9 cellular contexts compared by ENCODE assay signal in genomic region chr3:113210608-113211369, GRCh38. TPM values are rescaled to one million over a fixed set of nuclear protein-coding genes. Genes with fewer than 3 reads are reported as not detected.
DNase-seq lines count a peak whose midpoint lies in the region; ATAC-seq, FAIRE-seq and TF ChIP-seq lines count a peak whose summit lies in the region.
"Had no signal": no experiment of that assay in that cellular context is flagged by ENCODE, and none has a peak within 500 bp of the region (broad histone marks: within the 10 kb centered on the region; RNA-seq: fewer than 3 reads in every experiment).

No MANE protein-coding gene starts in this region.

- H3K4me2 ChIP-seq in OCI-LY7 (ENCODE audit: low read length), result no peak overlapping the region

- POLR2A ChIA-PET in OCI-LY7 (lab: Charles Lee), result interaction anchor here (0.6 kb wide), 1 partner anchor 27 kb away, joined by 3 read pairs; no protein-coding TSS in a partner anchor

- no peak for ATAC-seq in HG03439 (IDR thresholded peaks at IDR 0.05; ENCODE audit: unreplicated experiment)

- TF ChIP-seq CTCF in GM12865 (IDR thresholded peaks at IDR 0.05; ENCODE audit: insufficient read depth, low read depth, low read length, missing control alignments), result no peak
- TF ChIP-seq CTCF in left ventricle myocardium inferior (IDR thresholded peaks at IDR 0.05; ENCODE audit: borderline replicate concordance), result no peak
- no peak for TF ChIP-seq CTCF in OCI-LY7 (conservative IDR thresholded peaks at IDR 0.05; ENCODE audit: low read length)

- no peaks in the 10 kb centered on the region for H3K36me3 ChIP-seq in left ventricle myocardium inferior
- no peaks in the 10 kb centered on the region for H3K36me3 ChIP-seq in small intestine (ENCODE audit: control insufficient read depth in 2 of 2, insufficient read depth in 2 of 2, low read length in 2 of 2)
- H3K36me3 ChIP-seq in OCI-LY7 (ENCODE audit: insufficient read depth, low read length), result no peaks in the 10 kb centered on the region

- H3K27me3 ChIP-seq in left ventricle myocardium inferior (ENCODE audit: low read depth) (peaks cover 47% of the 10 kb centered on the region), small intestine (ENCODE audit: control insufficient read depth in 2 of 2, insufficient read depth in 2 of 2, low read length in 2 of 2) (no peaks in the 10 kb centered on the region)

- intact Hi-C loops in activated T-helper 1 cell treated with anti-CD3 and anti-CD28 coated beads, Interleukin-12 subunit alpha, Interleukin-12 subunit beta, Interleukin-2, Interleukin-4 antibody, amounts not matched to agents 30 ng/mL and 10 ng/mL and 1 ng/mL, durations not matched to agents 14 hours and 24 hours and 36 hours (cut with micrococcal nuclease), result loop anchor here (5.0 to 10.0 kb wide), 2 partner anchors 98 to 156 kb away; no protein-coding TSS in a partner anchor
- intact Hi-C loops in left ventricle myocardium inferior (cut with micrococcal nuclease) (no loop called here), OCI-LY7 (cut with micrococcal nuclease; ENCODE audit: unreplicated experiment) (no loop called here)

- peaks cover 21% of the 10 kb centered on the region for H3K4me1 ChIP-seq in left ventricle myocardium inferior
- no peaks in the 10 kb centered on the region for H3K4me1 ChIP-seq in small intestine (ENCODE audit: control insufficient read depth in 2 of 2, insufficient read depth in 1 of 2, low read depth in 1 of 2, low read length in 1 of 2)
- no peaks in the 10 kb centered on the region for H3K4me1 ChIP-seq in OCI-LY7 (ENCODE audit: insufficient read depth, low read length, poor library complexity, severe bottlenecking)

- peak overlapping the region; percentile 83 for H3K4me3 Mint-ChIP-seq in activated T-helper 1 cell treated with anti-CD3 and anti-CD28 coated beads, Interleukin-12 subunit alpha, Interleukin-12 subunit beta, Interleukin-2, Interleukin-4 antibody, amounts not matched to agents 30 ng/mL and 10 ng/mL and 1 ng/mL, durations not matched to agents 14 hours and 24 hours and 36 hours

- no peaks in the 10 kb centered on the region for H3K9me2 ChIP-seq in OCI-LY7 (ENCODE audit: insufficient read depth, low read length)

- peak overlapping the region; percentile 89 for H3K27ac ChIP-seq in left ventricle myocardium inferior (replicated peaks)
- H3K27ac ChIP-seq in small intestine (ENCODE audit: low read depth in 1 of 2, low read length in 1 of 2), result peak overlapping the region in 1 of 2 donors; percentile 82
- no peak overlapping the region for H3K27ac ChIP-seq in OCI-LY7 (ENCODE audit: low read depth, low read length, poor library complexity, severe bottlenecking)

- no peak overlapping the region for H2AFZ ChIP-seq in OCI-LY7 (ENCODE audit: low read length)

- no peak for FAIRE-seq in small intestine (lab: Jason Lieb, UNC)
- FAIRE-seq: TTC549 had no signal

- CTCF ChIA-PET in OCI-LY7 (lab: Charles Lee; ENCODE audit: unreplicated experiment), result no interaction called here

- 23 to 33% (median 32%) methylated on average over 24 of the region's 24 CpGs for WGBS in small intestine, 3 donors

- no peaks in the 10 kb centered on the region for H3K9me3 Mint-ChIP-seq in activated T-helper 1 cell treated with anti-CD3 and anti-CD28 coated beads, Interleukin-12 subunit alpha, Interleukin-12 subunit beta, Interleukin-2, Interleukin-4 antibody, amounts not matched to agents 30 ng/mL and 10 ng/mL and 1 ng/mL, durations not matched to agents 14 hours and 24 hours and 36 hours

- peaks cover 15% of the 10 kb centered on the region for H3K4me1 Mint-ChIP-seq in activated T-helper 1 cell treated with anti-CD3 and anti-CD28 coated beads, Interleukin-12 subunit alpha, Interleukin-12 subunit beta, Interleukin-2, Interleukin-4 antibody, amounts not matched to agents 30 ng/mL and 10 ng/mL and 1 ng/mL, durations not matched to agents 14 hours and 24 hours and 36 hours (ENCODE audit: low read depth)

- no peak for DNase-seq in GM12865 (ENCODE audit: low read depth)
- DNase-seq in activated T-helper 1 cell treated with anti-CD3 and anti-CD28 coated beads, Interleukin-12 subunit alpha, Interleukin-12 subunit beta, Interleukin-2, Interleukin-4 antibody, amounts not matched to agents 30 ng/mL and 10 ng/mL and 1 ng/mL, durations not matched to agents 14 hours and 24 hours and 36 hours (ENCODE audit: low spot score), result no peak
- DNase-seq in left ventricle myocardium inferior, result no peak
- DNase-seq in retina, result peak; percentile 81
- no peak for DNase-seq in small intestine
- DNase-seq in NCI-H524 treated with DMSO at 0.1 percent for 48 hours (lab: John Stamatoyannopoulos, UW), result no peak
- no peak for DNase-seq in OCI-LY7 (ENCODE audit: low spot score)

- H3K27ac Mint-ChIP-seq in activated T-helper 1 cell treated with anti-CD3 and anti-CD28 coated beads, Interleukin-12 subunit alpha, Interleukin-12 subunit beta, Interleukin-2, Interleukin-4 antibody, amounts not matched to agents 30 ng/mL and 10 ng/mL and 1 ng/mL, durations not matched to agents 14 hours and 24 hours and 36 hours, result no peak overlapping the region

- H4K20me1 ChIP-seq in OCI-LY7 (ENCODE audit: insufficient read depth, low read length), result no peaks in the 10 kb centered on the region

- H3K4me3 ChIP-seq in GM12865 (ENCODE audit: low read depth, low read length), result peak overlapping the region; percentile 56
- H3K4me3 ChIP-seq in left ventricle myocardium inferior, result peak overlapping the region; percentile 78
- no peak overlapping the region for H3K4me3 ChIP-seq in small intestine (ENCODE audit: low read depth in 1 of 2, low read length in 2 of 2)
- no peak overlapping the region for H3K4me3 ChIP-seq in OCI-LY7 (ENCODE audit: low read depth, low read length, poor library complexity, severe bottlenecking)

- BruUV-seq in OCI-LY7 (replicated peaks; lab: Mats Ljungman, UMichigan), result no TSS peak

- H3K9me3 ChIP-seq in left ventricle myocardium inferior (replicated peaks) (no peaks in the 10 kb centered on the region), small intestine (ENCODE audit: control insufficient read depth, low read depth) (no peaks in the 10 kb centered on the region), OCI-LY7 (ENCODE audit: low read length) (no peaks in the 10 kb centered on the region)

- H3K79me2 ChIP-seq in OCI-LY7 (ENCODE audit: insufficient read depth, low read depth, low read length), result no peaks in the 10 kb centered on the region

- peaks cover 2% of the 10 kb centered on the region for H3K36me3 Mint-ChIP-seq in activated T-helper 1 cell treated with anti-CD3 and anti-CD28 coated beads, Interleukin-12 subunit alpha, Interleukin-12 subunit beta, Interleukin-2, Interleukin-4 antibody, amounts not matched to agents 30 ng/mL and 10 ng/mL and 1 ng/mL, durations not matched to agents 14 hours and 24 hours and 36 hours (ENCODE audit: low read depth)

- peaks cover 73% of the 10 kb centered on the region for H3K27me3 Mint-ChIP-seq in activated T-helper 1 cell treated with anti-CD3 and anti-CD28 coated beads, Interleukin-12 subunit alpha, Interleukin-12 subunit beta, Interleukin-2, Interleukin-4 antibody, amounts not matched to agents 30 ng/mL and 10 ng/mL and 1 ng/mL, durations not matched to agents 14 hours and 24 hours and 36 hours (ENCODE audit: insufficient read depth)

RNA-seq across cellular contexts. Expression of gene BOC, which starts 0.6 kb away (rescaled TPM):
- 2.1 and 3.3 TPM in 2 replicates for total RNA-seq in activated T-helper 1 cell treated with anti-CD3 and anti-CD28 coated beads, Interleukin-12 subunit alpha, Interleukin-12 subunit beta, Interleukin-2, Interleukin-4 antibody, amounts not matched to agents 30 ng/mL and 10 ng/mL and 1 ng/mL, durations not matched to agents 14 hours and 24 hours and 36 hours
- total RNA-seq in left ventricle myocardium inferior (6.7 TPM), OCI-LY7 (2022) (not detected in 2 replicates)
- 1 to 10 TPM in 2 of 3 donors, under 1 TPM in 1; 0.22 to 4.6 (median 1.9) TPM for polyA plus RNA-seq in small intestine
- total RNA-seq in OCI-LY7 (2014; rRNA removed; shearing (Covaris generic)), result 0.03 TPM in 1 of 2 replicates, not detected in the other

Comparison
In these comparisons a context has a peak if more than half of its experiments do, and no peak if none do; other contexts are left out.
1. H3K4me3 ChIP-seq: peak in GM12865 (single experiment) and left ventricle myocardium inferior (single experiment); none in small intestine (0 of 2) and OCI-LY7 (single experiment).